ENCODE assay signal across 12 cellular contexts in the genomic region with DNA sequence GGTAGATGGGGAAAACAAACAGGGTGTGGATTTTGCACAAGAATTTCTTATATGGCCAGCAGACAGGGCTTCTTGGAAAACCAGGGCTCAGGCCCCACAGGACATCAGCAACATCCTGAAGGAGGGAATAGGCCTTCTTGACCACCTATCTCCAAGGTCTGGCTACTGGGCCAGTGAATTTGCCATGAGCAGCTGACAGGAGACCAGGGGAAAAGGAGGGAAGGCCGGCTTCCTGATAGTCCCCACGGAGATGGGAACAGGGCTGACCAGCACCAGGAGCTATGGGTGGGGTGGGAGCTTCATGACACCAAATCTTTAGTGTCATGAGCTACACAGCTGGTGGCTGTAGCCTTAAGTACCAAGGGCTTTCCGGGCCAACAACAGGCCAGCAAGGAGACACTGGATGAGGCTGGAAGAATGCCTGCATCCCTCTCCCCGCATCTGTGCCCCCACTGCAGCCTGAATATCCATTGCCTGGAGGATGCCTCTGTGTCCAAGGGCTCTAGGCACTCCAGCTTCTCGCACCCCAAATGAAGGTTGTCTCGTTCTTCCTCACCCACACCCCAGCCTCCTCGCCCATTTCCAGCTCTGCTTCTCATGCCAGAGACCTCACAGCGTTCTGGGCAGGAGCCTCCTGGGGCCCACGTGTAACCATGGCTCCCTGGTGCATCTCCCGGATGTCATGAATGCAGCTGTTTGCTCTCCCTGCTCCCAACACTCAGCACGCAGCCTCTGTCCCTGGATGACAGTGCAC.
"Had no signal": no experiment of that assay in that cellular context is flagged by ENCODE, and none has a peak within 500 bp of the region (broad histone marks: within the 10 kb centered on the region; RNA-seq: fewer than 3 reads in every experiment).

No MANE protein-coding gene starts in this region.

- H3K4me3 Mint-ChIP-seq: activated CD4-positive, alpha-beta T cell treated with anti-CD3 and anti-CD28 coated beads, Interleukin-2, amount 10 ng/mL, durations not matched to agents 7 days and 5 days; effector memory CD8-positive, alpha-beta T cell; naive thymus-derived CD8-positive, alpha-beta T cell; T-helper 17 cell had no signal

- H3K9me3 Mint-ChIP-seq: activated CD4-positive, alpha-beta T cell treated with anti-CD3 and anti-CD28 coated beads, Interleukin-2, amount 10 ng/mL, durations not matched to agents 7 days and 5 days; effector memory CD8-positive, alpha-beta T cell; naive thymus-derived CD8-positive, alpha-beta T cell had no signal

- H3K4me3 ChIP-seq: mucosa of descending colon, tibial artery had no signal

- H3K4me1 Mint-ChIP-seq: activated CD4-positive, alpha-beta T cell treated with anti-CD3 and anti-CD28 coated beads, Interleukin-2, amount 10 ng/mL, durations not matched to agents 7 days and 5 days had no signal

- H3K27ac ChIP-seq: tibial artery had no signal

- DNase-seq: activated CD4-positive, CD25-positive, alpha-beta regulatory T cell; cortex of kidney; left cardiac atrium; occipital lobe; Right ventricle myocardium superior had no signal

- H3K9me3 ChIP-seq: mucosa of descending colon, tibial artery had no signal

- H3K27me3 ChIP-seq: tibial artery had no signal

- H3K27ac Mint-ChIP-seq: activated CD4-positive, alpha-beta T cell treated with anti-CD3 and anti-CD28 coated beads, Interleukin-2, amount 10 ng/mL, durations not matched to agents 7 days and 5 days; T-helper 17 cell had no signal

- H3K27me3 Mint-ChIP-seq: activated CD4-positive, alpha-beta T cell treated with anti-CD3 and anti-CD28 coated beads, Interleukin-2, amount 10 ng/mL, durations not matched to agents 7 days and 5 days; effector memory CD8-positive, alpha-beta T cell; naive thymus-derived CD8-positive, alpha-beta T cell; T-helper 17 cell had no signal

- FAIRE-seq: TTC549 had no signal
